13 cellular contexts compared by ENCODE assay signal in genomic region chr1:55374801-55375616, GRCh38.
DNase-seq lines count a peak whose midpoint lies in the region; ATAC-seq and TF ChIP-seq lines count a peak whose summit lies in the region.
"Had no signal": no experiment of that assay in that cellular context is flagged by ENCODE, and none has a peak within 500 bp of the region (broad histone marks: within the 10 kb centered on the region; RNA-seq: fewer than 3 reads in every experiment).

No MANE protein-coding gene starts in this region.

- peaks cover 10% of the 10 kb centered on the region for H3K4me1 Mint-ChIP-seq in activated CD4-positive, alpha-beta T cell treated with anti-CD3 and anti-CD28 coated beads, Interleukin-2, amount 10 ng/mL, durations not matched to agents 24 days and 14 days
- H3K4me1 Mint-ChIP-seq: activated CD8-positive, alpha-beta memory T cell treated with anti-CD3 and anti-CD28 coated beads, Interleukin-2, amount 10 ng/mL, durations not matched to agents 7 days and 5 days; activated naive CD8-positive, alpha-beta T cell treated with anti-CD3 and anti-CD28 coated beads for 36 hours had no signal

- no peaks in the 10 kb centered on the region for H3K36me3 Mint-ChIP-seq in activated CD4-positive, alpha-beta T cell treated with anti-CD3 and anti-CD28 coated beads, Interleukin-2, amount 10 ng/mL, durations not matched to agents 24 days and 14 days (ENCODE audit: low read depth)
- H3K36me3 Mint-ChIP-seq: activated CD8-positive, alpha-beta memory T cell treated with anti-CD3 and anti-CD28 coated beads, Interleukin-2, amount 10 ng/mL, durations not matched to agents 7 days and 5 days; activated naive CD8-positive, alpha-beta T cell treated with anti-CD3 and anti-CD28 coated beads for 36 hours; type B pancreatic cell had no signal

- peak; percentile 49 for DNase-seq in activated CD4-positive, alpha-beta T cell treated with anti-CD3 and anti-CD28 coated beads, Interleukin-2, amount 10 ng/mL, durations not matched to agents 24 days and 14 days
- no peak for DNase-seq in activated CD4-positive, alpha-beta T cell treated with anti-CD3 and anti-CD28 coated beads, Interleukin-2, amount 50 U/mL, for 4 hours
- peak; percentile 22 for DNase-seq in lung (ENCODE audit: low spot score)
- peak; percentile 44 to 53 for DNase-seq in tibial nerve (ENCODE audit: low spot score in 2 of 2)
- no peak for DNase-seq in RPMI8226
- DNase-seq in NCI-H1436 treated with DMSO at 0.1 percent for 48 hours (lab: John Stamatoyannopoulos, UW): no peak
- DNase-seq: activated CD8-positive, alpha-beta memory T cell treated with anti-CD3 and anti-CD28 coated beads, Interleukin-2, amount 10 ng/mL, durations not matched to agents 7 days and 5 days; NCI-H2081 treated with DMSO at 0.1 percent for 48 hours had no signal

- H3K9me3 ChIP-seq in lung (ENCODE audit: control insufficient read depth in 2 of 2, insufficient read depth in 1 of 2, low read length in 1 of 2) (no peaks in the 10 kb centered on the region), tibial nerve (no peaks in the 10 kb centered on the region)
- H3K9me3 ChIP-seq: A549 had no signal

- no peaks in the 10 kb centered on the region for H3K36me3 ChIP-seq in lung (ENCODE audit: control insufficient read depth in 2 of 2, insufficient read depth in 2 of 2, low read length in 2 of 2)
- no peaks in the 10 kb centered on the region for H3K36me3 ChIP-seq in tibial nerve

- ATAC-seq in lung (ENCODE audit: insufficient read depth, low FRiP score) (no peak), GM21515 (IDR thresholded peaks at IDR 0.05; ENCODE audit: unreplicated experiment) (no peak)
- ATAC-seq: activated CD8-positive, alpha-beta memory T cell treated with anti-CD3 and anti-CD28 coated beads, Interleukin-2, amount 10 ng/mL, durations not matched to agents 7 days and 5 days had no signal

- intact Hi-C loops in activated CD4-positive, alpha-beta T cell treated with anti-CD3 and anti-CD28 coated beads, Interleukin-2, amount 10 ng/mL, durations not matched to agents 24 days and 14 days (cut with micrococcal nuclease): loop anchor here (10.0 kb wide), 1 partner anchor 1210 kb away; no protein-coding TSS in a partner anchor

- H3K4me3 Mint-ChIP-seq in activated CD4-positive, alpha-beta T cell treated with anti-CD3 and anti-CD28 coated beads, Interleukin-2, amount 10 ng/mL, durations not matched to agents 24 days and 14 days: no peak overlapping the region
- H3K4me3 Mint-ChIP-seq: activated CD8-positive, alpha-beta memory T cell treated with anti-CD3 and anti-CD28 coated beads, Interleukin-2, amount 10 ng/mL, durations not matched to agents 7 days and 5 days; activated naive CD8-positive, alpha-beta T cell treated with anti-CD3 and anti-CD28 coated beads for 36 hours; type B pancreatic cell had no signal

- peaks cover 0 to 3% of the 10 kb centered on the region in 2 donors for H3K4me1 ChIP-seq in lung (ENCODE audit: control insufficient read depth in 2 of 2, insufficient read depth in 2 of 2, low read length in 2 of 2)
- peaks cover 0 to 21% (median 4%) of the 10 kb centered on the region in 4 donors for H3K4me1 ChIP-seq in tibial nerve
- H3K4me1 ChIP-seq: A549 had no signal

- peak in 1 of 2 donors; percentile 70 for TF ChIP-seq EP300 in tibial nerve (IDR thresholded peaks at IDR 0.05)

- 92 to 94% methylated on average over 14 of the region's 14 CpGs for WGBS in lung, 2 donors
- WGBS in tibial nerve, 2 donors: 67 to 68% methylated on average over 14 of the region's 14 CpGs

- H3K27ac Mint-ChIP-seq in activated CD4-positive, alpha-beta T cell treated with anti-CD3 and anti-CD28 coated beads, Interleukin-2, amount 10 ng/mL, durations not matched to agents 24 days and 14 days: no peak overlapping the region
- H3K27ac Mint-ChIP-seq: activated CD8-positive, alpha-beta memory T cell treated with anti-CD3 and anti-CD28 coated beads, Interleukin-2, amount 10 ng/mL, durations not matched to agents 7 days and 5 days; activated naive CD8-positive, alpha-beta T cell treated with anti-CD3 and anti-CD28 coated beads for 36 hours; type B pancreatic cell had no signal

- H3K9me3 Mint-ChIP-seq in activated CD4-positive, alpha-beta T cell treated with anti-CD3 and anti-CD28 coated beads, Interleukin-2, amount 10 ng/mL, durations not matched to agents 24 days and 14 days: no peaks in the 10 kb centered on the region
- H3K9me3 Mint-ChIP-seq: activated naive CD8-positive, alpha-beta T cell treated with anti-CD3 and anti-CD28 coated beads for 36 hours had no signal

- H3K4me3 ChIP-seq in lung (no peak overlapping the region), tibial nerve (no peak overlapping the region)
- H3K4me3 ChIP-seq: A549 had no signal

- TF ChIP-seq POLR2A in tibial nerve (IDR thresholded peaks at IDR 0.05): no peak

- peaks cover 5% of the 10 kb centered on the region for H3K27me3 Mint-ChIP-seq in activated CD4-positive, alpha-beta T cell treated with anti-CD3 and anti-CD28 coated beads, Interleukin-2, amount 10 ng/mL, durations not matched to agents 24 days and 14 days

- peak overlapping the region; percentile 99 for H3K27ac ChIP-seq in cingulate gyrus (ENCODE audit: low read depth, low read length)
- no peak overlapping the region for H3K27ac ChIP-seq in lung (ENCODE audit: low read depth in 1 of 2, low read length in 1 of 2)
- H3K27ac ChIP-seq in tibial nerve: peak overlapping the region; percentile 23 to 78 (median 45)

- TF ChIP-seq CTCF in lung (IDR thresholded peaks at IDR 0.05; ENCODE audit: control extremely low read depth, extremely low read depth) (no peak), tibial nerve (IDR thresholded peaks at IDR 0.05) (no peak)

- H3K27me3 ChIP-seq in lung (ENCODE audit: control insufficient read depth, insufficient read depth) (no peaks in the 10 kb centered on the region), tibial nerve (no peaks in the 10 kb centered on the region)

Comparison
In these comparisons a context has a peak if more than half of its experiments do, and no peak if none do; other contexts are left out.
1. DNase-seq: peak in activated CD4-positive, alpha-beta T cell treated with anti-CD3 and anti-CD28 coated beads, Interleukin-2, amount 10 ng/mL, durations not matched to agents 24 days and 14 days (single experiment), lung (single experiment) and tibial nerve (2 of 2); none in activated CD4-positive, alpha-beta T cell treated with anti-CD3 and anti-CD28 coated beads, Interleukin-2, amount 50 U/mL, for 4 hours (0 of 2), RPMI8226 (single experiment) and NCI-H1436 treated with DMSO at 0.1 percent for 48 hours (single experiment).
2. H3K27ac ChIP-seq: peak in cingulate gyrus (single experiment) and tibial nerve (4 of 4); none in lung (0 of 2).